1 cellular context compared by ENCODE assay signal in the genomic region with DNA sequence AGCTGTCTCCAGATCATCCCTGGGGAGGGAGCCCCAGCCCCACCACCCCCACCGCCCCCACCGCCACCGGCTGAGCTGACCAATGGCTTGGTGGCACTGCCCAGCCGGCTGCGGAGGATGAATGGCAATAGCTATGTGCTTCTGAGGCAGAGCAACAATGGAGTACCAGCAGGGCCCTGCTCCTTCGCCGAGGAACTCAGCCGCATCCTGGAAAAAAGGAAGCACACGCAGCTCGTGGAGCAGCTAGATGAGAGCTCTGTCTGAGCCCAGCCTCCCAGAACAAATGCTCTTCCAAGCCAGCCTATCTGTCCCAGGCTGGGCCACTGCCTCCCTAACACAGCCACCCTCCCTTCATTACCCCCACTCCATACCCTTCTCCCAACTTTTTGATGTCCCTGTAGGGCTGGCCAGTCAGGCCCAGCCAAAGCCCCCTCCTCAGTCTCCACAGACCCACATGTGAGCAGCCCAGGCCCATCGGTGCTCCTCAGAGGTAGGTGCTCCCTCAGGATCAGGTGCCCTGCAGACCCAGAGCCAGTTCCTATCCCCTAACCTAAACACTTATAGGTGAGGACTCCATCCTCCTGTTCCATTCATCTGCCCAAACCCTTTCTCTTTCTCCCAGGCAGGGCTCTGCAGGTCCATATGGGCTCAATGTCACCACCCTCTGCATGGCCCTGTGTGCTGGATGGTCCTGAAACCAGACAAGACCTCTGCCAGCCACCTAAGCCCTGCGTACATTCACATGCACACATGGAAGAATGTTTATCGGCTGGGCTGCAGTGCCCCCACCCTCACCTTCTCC.
TF ChIP-seq lines count a peak whose summit lies in the region.

No MANE protein-coding gene starts in this region.

TF ChIP-seq in HepG2, 621 proteins besides CTCF, POLR2A, EP300 and RAD21:
- TF ChIP-seq ZNF263 (CRISPR knock-in tag; IDR thresholded peaks at IDR 0.05) (peak; percentile 90), PHF21A (CRISPR knock-in tag; IDR thresholded peaks at IDR 0.05) (peak; percentile 20; the same call in 1 of the 2 replicates), KDM2A (CRISPR knock-in tag; IDR thresholded peaks at IDR 0.05; ENCODE audit: borderline replicate concordance, low read depth) (0 out of 2 replicates have a peak, but pooled peaks have one; percentile 19), TAF1 (CRISPR knock-in tag; IDR thresholded peaks at IDR 0.05) (no peak), ZNF781 (CRISPR knock-in tag; IDR thresholded peaks at IDR 0.05; ENCODE audit: borderline replicate concordance, not compliant biosample characterization) (no peak), ARID2 (CRISPR knock-in tag; IDR thresholded peaks at IDR 0.05; ENCODE audit: borderline replicate concordance) (no peak), NFIC (IDR thresholded peaks at IDR 0.05; ENCODE audit: low read length) (no peak), NFKB2 (CRISPR knock-in tag; IDR thresholded peaks at IDR 0.05; ENCODE audit: borderline replicate concordance) (no peak), POLR2G (IDR thresholded peaks at IDR 0.05; ENCODE audit: low read depth, low read length) (peak; percentile 51; the same call in 1 of the 2 replicates), ZSCAN30 (CRISPR knock-in tag; IDR thresholded peaks at IDR 0.05) (0 out of 2 replicates have a peak, but pooled peaks have one; percentile 1), AGO2 (optimal IDR thresholded peaks at IDR 0.05; ENCODE audit: low read depth, low read length) (peak; percentile 37)
